17 cellular contexts compared by ENCODE assay signal in the genomic region with DNA sequence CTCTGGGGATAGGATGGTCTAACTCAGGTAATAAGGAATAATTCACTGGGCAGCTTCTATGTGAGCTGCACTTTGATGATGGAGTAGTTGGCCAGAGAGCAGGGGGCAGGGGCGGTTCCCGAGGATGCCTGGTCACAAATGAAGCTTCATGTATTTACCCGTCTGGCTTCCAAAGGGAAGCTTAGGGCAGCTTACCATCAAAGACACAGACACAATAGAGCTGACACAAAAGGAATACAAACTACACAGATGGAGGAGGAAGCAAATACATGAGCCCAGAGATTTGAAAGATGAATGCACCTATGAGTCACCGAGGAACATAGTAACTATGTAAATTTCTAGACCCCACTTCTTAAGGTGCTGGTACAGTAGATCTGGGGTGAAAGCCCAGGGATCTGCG. TPM values are rescaled to one million over a fixed set of nuclear protein-coding genes. Genes with fewer than 3 reads are reported as not detected.
"Had no signal": no experiment of that assay in that cellular context is flagged by ENCODE, and none has a peak within 500 bp of the region (broad histone marks: within the 10 kb centered on the region; RNA-seq: fewer than 3 reads in every experiment).

No MANE protein-coding gene starts in this region.

- H3K4me3 Mint-ChIP-seq: naive thymus-derived CD4-positive, alpha-beta T cell; nephron progenitor cell had no signal

- H3K27me3 ChIP-seq: heart left ventricle, right atrium auricular region, sigmoid colon had no signal

- H3K27ac ChIP-seq: epithelial cell of prostate, heart left ventricle, neutrophil, right atrium auricular region, sigmoid colon, skin epidermis, stomach, thoracic aorta had no signal

- H3K36me3 ChIP-seq: heart left ventricle, neutrophil, right atrium auricular region, sigmoid colon, stomach, thoracic aorta had no signal

- H3K4me3 ChIP-seq: heart left ventricle, right atrium auricular region, sigmoid colon, skin epidermis, stomach, thoracic aorta had no signal

- H3K4me1 ChIP-seq: right atrium auricular region, sigmoid colon, stomach had no signal

- H3K9me3 Mint-ChIP-seq: naive thymus-derived CD4-positive, alpha-beta T cell; nephron progenitor cell had no signal

- H3K27ac Mint-ChIP-seq: naive thymus-derived CD4-positive, alpha-beta T cell; nephron progenitor cell had no signal

- H3K36me3 Mint-ChIP-seq: naive thymus-derived CD4-positive, alpha-beta T cell had no signal

- H3K4me1 Mint-ChIP-seq: naive thymus-derived CD4-positive, alpha-beta T cell had no signal

- DNase-seq: effector memory CD4-positive, alpha-beta T cell; heart left ventricle; hippocampal formation; kidney glomerular epithelial cell; mesendoderm; naive thymus-derived CD4-positive, alpha-beta T cell; nephron progenitor cell; sigmoid colon; stimulated activated naive CD4-positive, alpha-beta T cell; stomach; substantia nigra; trophoblast cell had no signal

- H3K9me3 ChIP-seq: heart left ventricle, neutrophil, right atrium auricular region, sigmoid colon, stomach, thoracic aorta had no signal

RNA-seq across cellular contexts. Expression of a gene that starts 8.7 kb away (rescaled TPM):
- total RNA-seq: naive thymus-derived CD4-positive, alpha-beta T cell had no signal
- polyA plus RNA-seq: naive thymus-derived CD4-positive, alpha-beta T cell had no signal
